ENCODE assay signal across 1 cellular context in the genomic region with DNA sequence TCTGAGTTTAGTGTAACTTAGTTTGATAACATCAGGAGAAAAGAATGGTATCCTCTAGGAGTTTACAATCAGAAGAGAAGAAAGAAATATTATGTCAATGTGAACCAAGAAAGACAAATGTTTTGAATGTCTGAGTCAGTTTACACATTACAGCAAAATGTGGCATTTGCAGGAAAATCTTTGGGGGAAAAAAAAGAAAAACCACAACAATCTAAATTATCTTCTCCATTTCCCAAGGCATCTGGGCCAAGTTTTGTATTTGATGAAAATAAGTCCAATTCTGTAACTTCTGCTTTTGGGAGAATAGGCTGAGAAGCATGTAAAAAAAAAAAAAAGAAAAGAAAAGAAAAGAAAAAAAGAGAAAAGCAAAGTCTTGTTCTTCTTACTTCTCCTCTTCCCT.
TF ChIP-seq lines count a peak whose summit lies in the region.

No MANE protein-coding gene starts in this region.

TF ChIP-seq in SK-N-SH treated with all-trans-retinoic acid at 6 μM for 48 hours, 23 proteins besides CTCF, POLR2A, EP300 and RAD21 (continued from another document):
- TF ChIP-seq TOX (CRISPR knock-in tag; IDR thresholded peaks at IDR 0.05; ENCODE audit: borderline replicate concordance) (no peak), ESRRG (CRISPR knock-in tag; IDR thresholded peaks at IDR 0.05) (no peak), ZC3H10 (CRISPR knock-in tag; IDR thresholded peaks at IDR 0.05) (no peak), SNAI2 (CRISPR knock-in tag; IDR thresholded peaks at IDR 0.05) (no peak)
- TF ChIP-seq, protein P1, sequence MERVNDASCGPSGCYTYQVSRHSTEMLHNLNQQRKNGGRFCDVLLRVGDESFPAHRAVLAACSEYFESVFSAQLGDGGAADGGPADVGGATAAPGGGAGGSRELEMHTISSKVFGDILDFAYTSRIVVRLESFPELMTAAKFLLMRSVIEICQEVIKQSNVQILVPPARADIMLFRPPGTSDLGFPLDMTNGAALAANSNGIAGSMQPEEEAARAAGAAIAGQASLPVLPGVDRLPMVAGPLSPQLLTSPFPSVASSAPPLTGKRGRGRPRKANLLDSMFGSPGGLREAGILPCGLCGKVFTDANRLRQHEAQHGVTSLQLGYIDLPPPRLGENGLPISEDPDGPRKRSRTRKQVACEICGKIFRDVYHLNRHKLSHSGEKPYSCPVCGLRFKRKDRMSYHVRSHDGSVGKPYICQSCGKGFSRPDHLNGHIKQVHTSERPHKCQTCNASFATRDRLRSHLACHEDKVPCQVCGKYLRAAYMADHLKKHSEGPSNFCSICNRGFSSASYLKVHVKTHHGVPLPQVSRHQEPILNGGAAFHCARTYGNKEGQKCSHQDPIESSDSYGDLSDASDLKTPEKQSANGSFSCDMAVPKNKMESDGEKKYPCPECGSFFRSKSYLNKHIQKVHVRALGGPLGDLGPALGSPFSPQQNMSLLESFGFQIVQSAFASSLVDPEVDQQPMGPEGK (CRISPR knock-in tag; IDR thresholded peaks at IDR 0.05; ENCODE audit: borderline replicate concordance): no peak
- TF ChIP-seq, protein P2, sequence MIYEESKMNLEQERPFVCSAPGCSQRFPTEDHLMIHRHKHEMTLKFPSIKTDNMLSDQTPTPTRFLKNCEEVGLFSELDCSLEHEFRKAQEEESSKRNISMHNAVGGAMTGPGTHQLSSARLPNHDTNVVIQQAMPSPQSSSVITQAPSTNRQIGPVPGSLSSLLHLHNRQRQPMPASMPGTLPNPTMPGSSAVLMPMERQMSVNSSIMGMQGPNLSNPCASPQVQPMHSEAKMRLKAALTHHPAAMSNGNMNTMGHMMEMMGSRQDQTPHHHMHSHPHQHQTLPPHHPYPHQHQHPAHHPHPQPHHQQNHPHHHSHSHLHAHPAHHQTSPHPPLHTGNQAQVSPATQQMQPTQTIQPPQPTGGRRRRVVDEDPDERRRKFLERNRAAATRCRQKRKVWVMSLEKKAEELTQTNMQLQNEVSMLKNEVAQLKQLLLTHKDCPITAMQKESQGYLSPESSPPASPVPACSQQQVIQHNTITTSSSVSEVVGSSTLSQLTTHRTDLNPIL (CRISPR knock-in tag; IDR thresholded peaks at IDR 0.05; ENCODE audit: low read depth): no peak
TF ChIP-seq in SK-N-SH treated with all-trans-retinoic acid at 6 μM for 48 hours: peak in this region for 0.
